In genomic region chr6:45590225-45590624, GRCh38 we compare ENCODE assay signal across 11 cellular contexts.
A peak's percentile ranks its signal among the peaks of the same experiment; 100 is the strongest.
DNase-seq lines count a peak whose midpoint lies in the region; ATAC-seq and TF ChIP-seq lines count a peak whose summit lies in the region.
"Had no signal": no experiment of that assay in that cellular context is flagged by ENCODE, and none has a peak within 500 bp of the region (broad histone marks: within the 10 kb centered on the region; RNA-seq: fewer than 3 reads in every experiment).

No MANE protein-coding gene starts in this region.

- peak; percentile 12 to 43 for DNase-seq in NOMO-1 (lab: John Stamatoyannopoulos, UW; ENCODE audit: unreplicated experiment in 2 of 2)
- DNase-seq in NOMO-1 treated with dmso at 0.1 percent for 144 hours (lab: John Stamatoyannopoulos, UW; ENCODE audit: unreplicated experiment) = no peak
- DNase-seq in SK-N-SH = no peak
- peak; percentile 45 for DNase-seq in fibroblast of peridontal ligament (ENCODE audit: extremely low read depth)
- no peak for DNase-seq in smooth muscle cell (lab: John Stamatoyannopoulos, UW; ENCODE audit: unreplicated experiment)
- no peak for DNase-seq in NCI-H2029 treated with DMSO at 0.1 percent for 48 hours (lab: John Stamatoyannopoulos, UW)
- DNase-seq in superior temporal gyrus (ENCODE audit: extremely low spot score) = no peak
- DNase-seq in left lobe of liver (ENCODE audit: low spot score) = no peak
- DNase-seq: activated gamma-delta T cell, heart left ventricle had no signal

- H3K79me2 ChIP-seq in SK-N-SH (ENCODE audit: insufficient read depth) (no peaks in the 10 kb centered on the region), smooth muscle cell (ENCODE audit: low read depth) (no peaks in the 10 kb centered on the region)

- H3K36me3 ChIP-seq in SK-N-SH (replicated peaks in 1 of 2; ENCODE audit: control insufficient read depth in 1 of 2, insufficient read depth in 2 of 2, low read length in 1 of 2) (no peaks in the 10 kb centered on the region), smooth muscle cell (ENCODE audit: low read depth) (no peaks in the 10 kb centered on the region)
- H3K36me3 ChIP-seq: heart left ventricle had no signal

- H4K20me1 ChIP-seq in SK-N-SH (ENCODE audit: insufficient read depth) (no peaks in the 10 kb centered on the region), smooth muscle cell (ENCODE audit: low read depth) (no peaks in the 10 kb centered on the region)

- peak in 1 of 2 experiments; percentile 35; a peak in 1 of 4 replicates for TF ChIP-seq EP300 in SK-N-SH (IDR thresholded peaks at IDR 0.05; ENCODE audit: borderline replicate concordance in 1 of 2, low read depth in 1 of 2, low read length in 1 of 2)

- H3K4me1 ChIP-seq in SK-N-SH (ENCODE audit: control insufficient read depth in 1 of 2, insufficient read depth in 2 of 2, low read depth in 1 of 2, low read length in 1 of 2) (peaks cover 0 to 41% of the 10 kb centered on the region in 2 experiments; a peak in 2 of 4 replicates), smooth muscle cell (ENCODE audit: low read depth) (peaks cover 18% of the 10 kb centered on the region)

- H3K27me3 ChIP-seq in SK-N-SH (ENCODE audit: insufficient read depth) = no peaks in the 10 kb centered on the region
- H3K27me3 ChIP-seq in smooth muscle cell (ENCODE audit: low read depth) = no peaks in the 10 kb centered on the region
- H3K27me3 ChIP-seq: heart left ventricle had no signal

- TF ChIP-seq RAD21 in SK-N-SH (IDR thresholded peaks at IDR 0.05; ENCODE audit: low read length) = no peak

- POLR2A ChIA-PET in SK-N-SH (lab: Yijun Ruan, JAX) = no interaction called here

- H3K4me2 ChIP-seq in SK-N-SH (no peak overlapping the region; the same call in 1 of the 2 replicates), smooth muscle cell (peak overlapping the region; percentile 22)

- CTCF ChIA-PET in SK-N-SH (lab: Yijun Ruan, JAX) = no interaction called here

- peak overlapping the region; percentile 49; the same call in 1 of the 2 replicates for H2AFZ ChIP-seq in SK-N-SH (ENCODE audit: low read depth)
- no peak overlapping the region for H2AFZ ChIP-seq in smooth muscle cell (ENCODE audit: low read depth)

- H3K9ac ChIP-seq in SK-N-SH (peak overlapping the region; percentile 47; the same call in 1 of the 2 replicates), smooth muscle cell (ENCODE audit: low read depth) (peak overlapping the region; percentile 78)

- H3K4me3 ChIP-seq in SK-N-SH (ENCODE audit: low read depth in 2 of 2, low read length in 1 of 2) (no peak overlapping the region), smooth muscle cell (no peak overlapping the region)
- H3K4me3 ChIP-seq: heart left ventricle had no signal

- H3F3A ChIP-seq in SK-N-SH (replicated peaks; ENCODE audit: insufficient read depth) = peaks cover 16% of the 10 kb centered on the region
- H3F3A ChIP-seq in smooth muscle cell (ENCODE audit: low read depth) = peaks cover 14% of the 10 kb centered on the region

- no peak for TF ChIP-seq CTCF in SK-N-SH (IDR thresholded peaks at IDR 0.05)
- no peak for TF ChIP-seq CTCF in smooth muscle cell (IDR thresholded peaks at IDR 0.05; ENCODE audit: borderline replicate concordance, insufficient read depth, poor library complexity, severe bottlenecking)

- no peaks in the 10 kb centered on the region for H3K9me2 ChIP-seq in SK-N-SH

- ATAC-seq in left lobe of liver = no peak
- ATAC-seq: heart left ventricle; stimulated activated memory B cell treated with anti-CD40 and anti-IgM and Interleukin-4, amounts not matched to agents 10 μg/mL and 1 μg/mL and 100 μg/mL, for 72 hours had no signal

- 13% methylated on average over 4 of the region's 4 CpGs for WGBS in SK-N-SH (ENCODE audit: low lambda C conversion rate)
- WGBS in smooth muscle cell (ENCODE audit: low lambda C conversion rate) = 24% methylated on average over 4 of the region's 4 CpGs

- H3K27ac ChIP-seq in SK-N-SH (ENCODE audit: low read depth in 2 of 2, low read length in 1 of 2) (peak overlapping the region; percentile 60 to 83; a peak in 3 of 4 replicates), smooth muscle cell (ENCODE audit: low read depth) (peak overlapping the region; percentile 90)

- H3K9me3 ChIP-seq in SK-N-SH = no peaks in the 10 kb centered on the region
- no peaks in the 10 kb centered on the region for H3K9me3 ChIP-seq in smooth muscle cell (replicated peaks; ENCODE audit: low read depth)
- H3K9me3 ChIP-seq: heart left ventricle had no signal

TF ChIP-seq in SK-N-SH, 30 proteins besides CTCF, POLR2A, EP300 and RAD21:
- TF ChIP-seq FOSL2 (IDR thresholded peaks at IDR 0.05; ENCODE audit: borderline replicate concordance, low read depth) (peak; percentile 69), SMC3 (IDR thresholded peaks at IDR 0.05; ENCODE audit: low read depth, low read length) (no peak), TCF12 (IDR thresholded peaks at IDR 0.05) (peak; percentile 43), NFIC (IDR thresholded peaks at IDR 0.05; ENCODE audit: borderline replicate concordance) (0 out of 2 replicates have a peak, but pooled peaks have one; percentile 6), PBX3 (IDR thresholded peaks at IDR 0.05) (peak; percentile 74), USF2 (IDR thresholded peaks at IDR 0.05; ENCODE audit: borderline replicate concordance, low read depth, low read length) (no peak), YY1 (IDR thresholded peaks at IDR 0.05; ENCODE audit: low read depth) (no peak)

Comparison
In these comparisons a context has a peak if more than half of its experiments do, and no peak if none do; other contexts are left out.
1. DNase-seq: peak in NOMO-1 (2 of 2) and fibroblast of peridontal ligament (single experiment); none in NOMO-1 treated with dmso at 0.1 percent for 144 hours (single experiment), SK-N-SH (single experiment), smooth muscle cell (single experiment), NCI-H2029 treated with DMSO at 0.1 percent for 48 hours (single experiment), superior temporal gyrus (single experiment) and left lobe of liver (single experiment).